In the genomic region with DNA sequence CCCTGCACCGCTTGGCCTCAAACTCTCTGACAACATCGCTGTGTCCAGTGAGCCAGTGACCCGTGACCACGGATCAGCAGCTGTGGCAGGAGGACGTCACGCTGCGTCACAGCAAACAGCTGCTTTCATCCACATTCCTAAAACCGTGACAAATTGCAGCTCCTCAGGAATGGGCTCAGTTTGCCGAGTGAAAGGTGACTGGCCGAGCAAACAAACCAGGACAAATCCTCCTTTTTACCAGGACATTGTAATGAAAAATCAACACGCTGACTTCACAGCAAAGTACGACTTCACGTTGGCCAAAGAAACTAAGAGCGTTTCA, we compare ENCODE assay signal across 1 cellular context.
TF ChIP-seq lines count a peak whose summit lies in the region.

No MANE protein-coding gene starts in this region.

TF ChIP-seq in WTC11, 78 proteins besides CTCF, POLR2A, EP300 and RAD21 (continued from another document):
- TF ChIP-seq, protein P1, sequence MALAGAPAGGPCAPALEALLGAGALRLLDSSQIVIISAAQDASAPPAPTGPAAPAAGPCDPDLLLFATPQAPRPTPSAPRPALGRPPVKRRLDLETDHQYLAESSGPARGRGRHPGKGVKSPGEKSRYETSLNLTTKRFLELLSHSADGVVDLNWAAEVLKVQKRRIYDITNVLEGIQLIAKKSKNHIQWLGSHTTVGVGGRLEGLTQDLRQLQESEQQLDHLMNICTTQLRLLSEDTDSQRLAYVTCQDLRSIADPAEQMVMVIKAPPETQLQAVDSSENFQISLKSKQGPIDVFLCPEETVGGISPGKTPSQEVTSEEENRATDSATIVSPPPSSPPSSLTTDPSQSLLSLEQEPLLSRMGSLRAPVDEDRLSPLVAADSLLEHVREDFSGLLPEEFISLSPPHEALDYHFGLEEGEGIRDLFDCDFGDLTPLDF (CRISPR knock-in tag; IDR thresholded peaks at IDR 0.05): no peak
- TF ChIP-seq ZNF219 (CRISPR knock-in tag; IDR thresholded peaks at IDR 0.05; ENCODE audit: borderline replicate concordance) (no peak), ESRRA (CRISPR knock-in tag; IDR thresholded peaks at IDR 0.05; ENCODE audit: borderline replicate concordance) (no peak), NFYB (CRISPR knock-in tag; conservative IDR thresholded peaks at IDR 0.05; ENCODE audit: low read depth) (no peak), ZNF232 (CRISPR knock-in tag; IDR thresholded peaks at IDR 0.05) (no peak), NR2C2 (CRISPR knock-in tag; IDR thresholded peaks at IDR 0.05) (no peak), PRRX2 (CRISPR knock-in tag; IDR thresholded peaks at IDR 0.05) (no peak), GABPB1 (CRISPR knock-in tag; IDR thresholded peaks at IDR 0.05) (no peak), ETV6 (CRISPR knock-in tag; IDR thresholded peaks at IDR 0.05) (no peak)
- TF ChIP-seq, protein P2, sequence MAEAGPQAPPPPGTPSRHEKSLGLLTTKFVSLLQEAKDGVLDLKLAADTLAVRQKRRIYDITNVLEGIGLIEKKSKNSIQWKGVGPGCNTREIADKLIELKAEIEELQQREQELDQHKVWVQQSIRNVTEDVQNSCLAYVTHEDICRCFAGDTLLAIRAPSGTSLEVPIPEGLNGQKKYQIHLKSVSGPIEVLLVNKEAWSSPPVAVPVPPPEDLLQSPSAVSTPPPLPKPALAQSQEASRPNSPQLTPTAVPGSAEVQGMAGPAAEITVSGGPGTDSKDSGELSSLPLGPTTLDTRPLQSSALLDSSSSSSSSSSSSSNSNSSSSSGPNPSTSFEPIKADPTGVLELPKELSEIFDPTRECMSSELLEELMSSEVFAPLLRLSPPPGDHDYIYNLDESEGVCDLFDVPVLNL (CRISPR knock-in tag; IDR thresholded peaks at IDR 0.05; ENCODE audit: borderline replicate concordance, low read depth): no peak
- TF ChIP-seq, protein P3, sequence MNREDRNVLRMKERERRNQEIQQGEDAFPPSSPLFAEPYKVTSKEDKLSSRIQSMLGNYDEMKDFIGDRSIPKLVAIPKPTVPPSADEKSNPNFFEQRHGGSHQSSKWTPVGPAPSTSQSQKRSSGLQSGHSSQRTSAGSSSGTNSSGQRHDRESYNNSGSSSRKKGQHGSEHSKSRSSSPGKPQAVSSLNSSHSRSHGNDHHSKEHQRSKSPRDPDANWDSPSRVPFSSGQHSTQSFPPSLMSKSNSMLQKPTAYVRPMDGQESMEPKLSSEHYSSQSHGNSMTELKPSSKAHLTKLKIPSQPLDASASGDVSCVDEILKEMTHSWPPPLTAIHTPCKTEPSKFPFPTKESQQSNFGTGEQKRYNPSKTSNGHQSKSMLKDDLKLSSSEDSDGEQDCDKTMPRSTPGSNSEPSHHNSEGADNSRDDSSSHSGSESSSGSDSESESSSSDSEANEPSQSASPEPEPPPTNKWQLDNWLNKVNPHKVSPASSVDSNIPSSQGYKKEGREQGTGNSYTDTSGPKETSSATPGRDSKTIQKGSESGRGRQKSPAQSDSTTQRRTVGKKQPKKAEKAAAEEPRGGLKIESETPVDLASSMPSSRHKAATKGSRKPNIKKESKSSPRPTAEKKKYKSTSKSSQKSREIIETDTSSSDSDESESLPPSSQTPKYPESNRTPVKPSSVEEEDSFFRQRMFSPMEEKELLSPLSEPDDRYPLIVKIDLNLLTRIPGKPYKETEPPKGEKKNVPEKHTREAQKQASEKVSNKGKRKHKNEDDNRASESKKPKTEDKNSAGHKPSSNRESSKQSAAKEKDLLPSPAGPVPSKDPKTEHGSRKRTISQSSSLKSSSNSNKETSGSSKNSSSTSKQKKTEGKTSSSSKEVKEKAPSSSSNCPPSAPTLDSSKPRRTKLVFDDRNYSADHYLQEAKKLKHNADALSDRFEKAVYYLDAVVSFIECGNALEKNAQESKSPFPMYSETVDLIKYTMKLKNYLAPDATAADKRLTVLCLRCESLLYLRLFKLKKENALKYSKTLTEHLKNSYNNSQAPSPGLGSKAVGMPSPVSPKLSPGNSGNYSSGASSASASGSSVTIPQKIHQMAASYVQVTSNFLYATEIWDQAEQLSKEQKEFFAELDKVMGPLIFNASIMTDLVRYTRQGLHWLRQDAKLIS (CRISPR knock-in tag; IDR thresholded peaks at IDR 0.05; ENCODE audit: borderline replicate concordance): no peak
